Comparison of ENCODE assay signal across 8 cellular contexts in genomic region chr2:227324671-227325055, GRCh38. TPM values are rescaled to one million over a fixed set of nuclear protein-coding genes. Genes with fewer than 3 reads are reported as not detected.
A peak's percentile ranks its signal among the peaks of the same experiment; 100 is the strongest.
DNase-seq lines count a peak whose midpoint lies in the region; ATAC-seq and TF ChIP-seq lines count a peak whose summit lies in the region.

No MANE protein-coding gene starts in this region.

- peak overlapping the region; percentile 94 for H3K4me3 Mint-ChIP-seq in activated T-cell treated with anti-CD3 and anti-CD28 coated beads, Interleukin-2, amount 50 U/mL, for 4 hours

- H3K9me3 ChIP-seq in HUES64 (ENCODE audit: insufficient read depth, low read depth, low read length), result peaks cover 19% of the 10 kb centered on the region
- H3K9me3 ChIP-seq in adrenal gland (replicated peaks in 1 of 3), result no peaks in the 10 kb centered on the region
- H3K9me3 ChIP-seq in smooth muscle cell (replicated peaks; ENCODE audit: low read depth), result no peaks in the 10 kb centered on the region

- H3K27me3 ChIP-seq in HUES64 (ENCODE audit: insufficient read depth, low read length) (no peaks in the 10 kb centered on the region), adrenal gland (no peaks in the 10 kb centered on the region), smooth muscle cell (ENCODE audit: low read depth) (no peaks in the 10 kb centered on the region)

- H3K27ac ChIP-seq in HUES64 (ENCODE audit: low read depth, low read length) (peak overlapping the region; percentile 66), adrenal gland (peak overlapping the region in 4 of 5 donors; percentile 78 to 94 (median 89)), smooth muscle cell (ENCODE audit: low read depth) (peak overlapping the region; percentile 39)

- peaks cover 41% of the 10 kb centered on the region for H3K4me1 Mint-ChIP-seq in activated T-cell treated with anti-CD3 and anti-CD28 coated beads, Interleukin-2, amount 50 U/mL, for 4 hours (ENCODE audit: low read depth)

- ATAC-seq in activated T-cell treated with anti-CD3 and anti-CD28 coated beads, Interleukin-2, amount 50 U/mL, for 4 hours, result no peak

- TF ChIP-seq CTCF in adrenal gland (IDR thresholded peaks at IDR 0.05) (peak in 1 of 6 experiments; percentile 6), smooth muscle cell (IDR thresholded peaks at IDR 0.05; ENCODE audit: borderline replicate concordance, insufficient read depth, poor library complexity, severe bottlenecking) (no peak)

- no peaks in the 10 kb centered on the region for H3F3A ChIP-seq in smooth muscle cell (ENCODE audit: low read depth)

- H3K9ac ChIP-seq in HUES64 (ENCODE audit: low read depth, low read length), result peak overlapping the region; percentile 88
- peak overlapping the region; percentile 85 for H3K9ac ChIP-seq in smooth muscle cell (ENCODE audit: low read depth)

- H3K4me1 ChIP-seq in HUES64 (ENCODE audit: insufficient read depth, low read length) (peaks cover 24% of the 10 kb centered on the region), adrenal gland (replicated peaks in 1 of 2) (peaks cover 0 to 23% of the 10 kb centered on the region in 2 donors), smooth muscle cell (ENCODE audit: low read depth) (peaks cover 7% of the 10 kb centered on the region)

- 13% methylated on average over 5 of the region's 6 CpGs for WGBS in HUES64
- WGBS in adrenal gland, 4 donors, result 10 to 13% (median 12%) methylated on average over 6 of the region's 6 CpGs
- WGBS in smooth muscle cell (ENCODE audit: low lambda C conversion rate), result 25% methylated on average over 6 of the region's 6 CpGs

- peaks cover 12% of the 10 kb centered on the region for H4K20me1 ChIP-seq in smooth muscle cell (ENCODE audit: low read depth)

- H2AFZ ChIP-seq in smooth muscle cell (ENCODE audit: low read depth), result peak overlapping the region; percentile 96

- no peak for TF ChIP-seq POLR2A in adrenal gland (IDR thresholded peaks at IDR 0.05)

- H3K36me3 ChIP-seq in HUES64 (ENCODE audit: insufficient read depth, low read length) (0 out of 2 replicates have a peak, but pooled peaks cover 5% of the 10 kb centered on the region), adrenal gland (replicated peaks in 1 of 2) (no peaks in the 10 kb centered on the region), smooth muscle cell (ENCODE audit: low read depth) (no peaks in the 10 kb centered on the region)

- H3K36me3 Mint-ChIP-seq in activated T-cell treated with anti-CD3 and anti-CD28 coated beads, Interleukin-2, amount 50 U/mL, for 4 hours (ENCODE audit: insufficient read depth), result peaks cover 5% of the 10 kb centered on the region

- DNase-seq in activated T-cell treated with anti-CD3 and anti-CD28 coated beads, Interleukin-2, amount 50 U/mL, for 4 hours, result no peak
- DNase-seq in activated T-cell treated with anti-CD3 and anti-CD28 coated beads, Interleukin-2, amount 50 U/mL, for 1 hour, result no peak
- DNase-seq in adrenal gland, result peak in 5 of 7 donors; percentile 10 to 31 (median 20)
- no peak for DNase-seq in smooth muscle cell (lab: John Stamatoyannopoulos, UW; ENCODE audit: unreplicated experiment)
- DNase-seq in mesenteric fat pad (ENCODE audit: low spot score), result no peak
- no peak for DNase-seq in NOMO-1 treated with DMSO at 0.1 percent for 48 hours (lab: John Stamatoyannopoulos, UW; ENCODE audit: unreplicated experiment)

- H3K27me3 Mint-ChIP-seq in activated T-cell treated with anti-CD3 and anti-CD28 coated beads, Interleukin-2, amount 50 U/mL, for 4 hours (ENCODE audit: low read depth), result no peaks in the 10 kb centered on the region

- peaks cover 34% of the 10 kb centered on the region for H3K79me2 ChIP-seq in smooth muscle cell (ENCODE audit: low read depth)

- no peaks in the 10 kb centered on the region for H3K9me3 Mint-ChIP-seq in activated T-cell treated with anti-CD3 and anti-CD28 coated beads, Interleukin-2, amount 50 U/mL, for 4 hours

- H3K4me3 ChIP-seq in HUES64 (ENCODE audit: low read length), result peak overlapping the region; percentile 70
- peak overlapping the region in 3 of 4 donors; percentile 72 to 95 (median 90) for H3K4me3 ChIP-seq in adrenal gland
- H3K4me3 ChIP-seq in iPS-11a (ENCODE audit: low read depth, low read length), result peak overlapping the region; percentile 56
- H3K4me3 ChIP-seq in smooth muscle cell, result peak overlapping the region; percentile 72

- H3K4me2 ChIP-seq in smooth muscle cell, result peak overlapping the region; percentile 82

- intact Hi-C loops in adrenal gland (cut with DNase I), result no loop called here

RNA-seq across cellular contexts. Expression of gene MFF, which starts 0.4 kb away (rescaled TPM):
- total RNA-seq in activated T-cell treated with anti-CD3 and anti-CD28 coated beads, Interleukin-2, amount 50 U/mL, for 4 hours, result 10 to 100 TPM; 56.1 to 59.0 (median 58.4) TPM
- polyA plus RNA-seq in HUES64 (2013, experiment 1 of 2), result 75.7 TPM
- polyA plus RNA-seq in HUES64 (2013, experiment 2 of 2), result 87.2 TPM
- total RNA-seq in adrenal gland (100 to 1,000 TPM in 4 of 8 donors, 10 to 100 TPM in 4; 58.0 to 128 (median 103) TPM), smooth muscle cell (119 and 121 TPM in 2 replicates), mesenteric fat pad (59.4 TPM)
- polyA plus RNA-seq in adrenal gland (100 to 1,000 TPM in 2 of 3 donors, 10 to 100 TPM in 1; 97.1 to 113 (median 103) TPM), smooth muscle cell (94.6 and 106 TPM in 2 replicates)

RNA-seq across cellular contexts. Expression of gene TM4SF20, which starts 54.4 kb away (rescaled TPM):
- total RNA-seq in activated T-cell treated with anti-CD3 and anti-CD28 coated beads, Interleukin-2, amount 50 U/mL, for 4 hours, result under 1 TPM in 1 of 3 donors, not detected in 2; 0.30 TPM
- polyA plus RNA-seq in HUES64 (2013, experiment 1 of 2), result not detected
- not detected for polyA plus RNA-seq in HUES64 (2013, experiment 2 of 2)
- total RNA-seq in adrenal gland (under 1 TPM in 1 of 8 donors, not detected in 7; 0.14 TPM), smooth muscle cell (not detected in 2 replicates), mesenteric fat pad (0.32 TPM)
- polyA plus RNA-seq in adrenal gland (not detected), smooth muscle cell (not detected in 2 replicates)

Comparison
In these comparisons a context has a peak if more than half of its experiments do, and no peak if none do; other contexts are left out.
1. DNase-seq: peak in adrenal gland (5 of 7); none in activated T-cell treated with anti-CD3 and anti-CD28 coated beads, Interleukin-2, amount 50 U/mL, for 4 hours (single experiment), activated T-cell treated with anti-CD3 and anti-CD28 coated beads, Interleukin-2, amount 50 U/mL, for 1 hour (single experiment), smooth muscle cell (single experiment), mesenteric fat pad (single experiment) and NOMO-1 treated with DMSO at 0.1 percent for 48 hours (single experiment).
2. H3K27ac ChIP-seq: peak in every context shown above with its lines; median percentile 89 in adrenal gland; 66 in HUES64; 39 in smooth muscle cell.
3. Peak in every context shown above with its lines, with median percentiles within 50 percentile points of each other: H3K4me3 ChIP-seq.